Comparison of ENCODE assay signal across 26 cellular contexts in the genomic region with DNA sequence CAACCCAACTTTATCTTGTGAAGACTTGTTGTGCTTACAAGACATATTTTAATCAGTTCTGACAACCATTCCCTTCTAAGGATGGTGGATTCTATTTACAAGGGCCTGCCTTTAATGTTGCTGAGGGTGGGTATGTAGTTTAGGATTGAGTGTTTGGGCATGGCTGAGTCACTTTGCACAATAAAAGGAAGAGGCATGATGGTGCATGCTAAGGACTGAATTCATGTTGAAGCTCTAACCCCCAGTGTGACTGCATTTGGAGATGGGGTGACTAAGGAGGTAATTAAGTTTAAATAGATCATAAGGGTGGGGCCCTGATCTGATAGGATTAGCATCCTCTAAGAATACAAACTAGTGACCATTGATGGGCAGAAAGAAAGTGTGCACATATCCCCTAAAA.
A peak's percentile ranks its signal among the peaks of the same experiment; 100 is the strongest.
DNase-seq lines count a peak whose midpoint lies in the region; ATAC-seq, FAIRE-seq and TF ChIP-seq lines count a peak whose summit lies in the region.
"Had no signal": no experiment of that assay in that cellular context is flagged by ENCODE, and none has a peak within 500 bp of the region (broad histone marks: within the 10 kb centered on the region; RNA-seq: fewer than 3 reads in every experiment).

No MANE protein-coding gene starts in this region.

- H3K27ac ChIP-seq in mammary epithelial cell (ENCODE audit: insufficient read depth, low read depth, low read length): no peak overlapping the region
- no peak overlapping the region for H3K27ac ChIP-seq in breast epithelium
- H3K27ac ChIP-seq in PC-3 (ENCODE audit: low read length): no peak overlapping the region
- no peak overlapping the region for H3K27ac ChIP-seq in stomach
- H3K27ac ChIP-seq: A549; BLaER1 treated with 17β-estradiol and CSF1 and Interleukin-3, amounts not matched to agents 10 nM and 100 nM; GM23248 had no signal

- H3K27me3 ChIP-seq in mammary epithelial cell (ENCODE audit: insufficient read depth, low read length) (no peaks in the 10 kb centered on the region), breast epithelium (no peaks in the 10 kb centered on the region), bronchial epithelial cell (ENCODE audit: control insufficient read depth, insufficient read depth, low read length) (no peaks in the 10 kb centered on the region), PC-3 (ENCODE audit: low read length) (no peaks in the 10 kb centered on the region), stomach (no peaks in the 10 kb centered on the region)
- H3K27me3 ChIP-seq: BE2C; BLaER1 treated with 17β-estradiol and CSF1 and Interleukin-3, amounts not matched to agents 10 nM and 100 nM had no signal

- H3K9me3 ChIP-seq in mammary epithelial cell (replicated peaks; ENCODE audit: insufficient read depth, low read length) (no peaks in the 10 kb centered on the region), breast epithelium (no peaks in the 10 kb centered on the region), PC-3 (ENCODE audit: low read length) (no peaks in the 10 kb centered on the region; the same call in 1 of the 2 replicates), stomach (peaks cover 0 to 9% (median 2%) of the 10 kb centered on the region in 4 donors)
- H3K9me3 ChIP-seq: A549; BE2C; BLaER1 treated with 17β-estradiol and CSF1 and Interleukin-3, amounts not matched to agents 10 nM and 100 nM had no signal

- no peaks in the 10 kb centered on the region for H3K9me2 ChIP-seq in PC-3 (replicated peaks; ENCODE audit: low read length)

- no peak for TF ChIP-seq CTCF in mammary epithelial cell (conservative IDR thresholded peaks at IDR 0.05 in 1 of 2, IDR thresholded peaks at IDR 0.05 in 1 of 2; ENCODE audit: extremely low read depth in 1 of 2, insufficient read depth in 1 of 2, low read depth in 1 of 2, low read length in 2 of 2)
- TF ChIP-seq CTCF in breast epithelium (IDR thresholded peaks at IDR 0.05): no peak
- no peak for TF ChIP-seq CTCF in bronchial epithelial cell (IDR thresholded peaks at IDR 0.05; ENCODE audit: insufficient read depth, low read length, severe bottlenecking)
- TF ChIP-seq CTCF in PC-3 (conservative IDR thresholded peaks at IDR 0.05; ENCODE audit: low read depth, low read length): no peak
- TF ChIP-seq CTCF in stomach (IDR thresholded peaks at IDR 0.05): no peak

- no peak for TF ChIP-seq EP300 in stomach (IDR thresholded peaks at IDR 0.05)

- dilution Hi-C loops in mammary epithelial cell (cut with HindIII; ENCODE audit: low sequenced_read_pairs): no loop called here

- no peaks in the 10 kb centered on the region for H3K4me1 ChIP-seq in mammary epithelial cell (ENCODE audit: insufficient read depth, low read length)
- no peaks in the 10 kb centered on the region for H3K4me1 ChIP-seq in breast epithelium
- H3K4me1 ChIP-seq in PC-3 (ENCODE audit: insufficient read depth, low read length): no peaks in the 10 kb centered on the region
- H3K4me1 ChIP-seq in stomach: no peaks in the 10 kb centered on the region
- H3K4me1 ChIP-seq: A549; BE2C; BLaER1 treated with 17β-estradiol and CSF1 and Interleukin-3, amounts not matched to agents 10 nM and 100 nM had no signal

- no peaks in the 10 kb centered on the region for H3K36me3 ChIP-seq in mammary epithelial cell (ENCODE audit: insufficient read depth, low read length)
- no peaks in the 10 kb centered on the region for H3K36me3 ChIP-seq in breast epithelium
- no peaks in the 10 kb centered on the region for H3K36me3 ChIP-seq in bronchial epithelial cell (ENCODE audit: control insufficient read depth, insufficient read depth, low read length)
- H3K36me3 ChIP-seq in PC-3 (ENCODE audit: low read depth, low read length): no peaks in the 10 kb centered on the region
- H3K36me3 ChIP-seq in stomach: no peaks in the 10 kb centered on the region
- H3K36me3 ChIP-seq: BE2C had no signal

- POLR2A ChIA-PET in PC-3 (lab: Charles Lee; ENCODE audit: unreplicated experiment): no interaction called here

- H2AFZ ChIP-seq in mammary epithelial cell (ENCODE audit: low read depth, low read length) (no peak overlapping the region), PC-3 (ENCODE audit: low read length) (no peak overlapping the region)
- H2AFZ ChIP-seq: GM23248 had no signal

- DNase-seq in mammary epithelial cell (peak; percentile 28), breast epithelium (ENCODE audit: low spot score in 2 of 2) (no peak), bronchial epithelial cell (ENCODE audit: low read depth) (peak; percentile 84), PC-3 (no peak), kidney tubule cell (ENCODE audit: low spot score) (no peak), stomach (no peak)
- DNase-seq: 8988T; ACHN; AML-193; BE2C; CD4-positive, alpha-beta T cell; CD8-positive, alpha-beta memory T cell; DMS 273 treated with DMSO at 0.1 percent for 48 hours; DMS79; EL; GDM1; GM23248; H7; HCEC 1CT had no signal

- H3K4me2 ChIP-seq in mammary epithelial cell (ENCODE audit: insufficient read depth, low read depth, low read length) (no peak overlapping the region), PC-3 (ENCODE audit: low read length) (no peak overlapping the region)
- H3K4me2 ChIP-seq: A549; BLaER1 treated with 17β-estradiol and CSF1 and Interleukin-3, amounts not matched to agents 10 nM and 100 nM had no signal

- CTCF ChIA-PET in mammary epithelial cell (lab: Charles Lee; ENCODE audit: low non-redundant PET) (no interaction called here), PC-3 (lab: Charles Lee) (no interaction called here)

- intact Hi-C loops in mammary epithelial cell (cut with micrococcal nuclease) (no loop called here), breast epithelium (cut with DNase I; ENCODE audit: low total_unique reads) (no loop called here), PC-3 (cut with micrococcal nuclease) (no loop called here), stomach (cut with DNase I; ENCODE audit: low total_unique reads) (no loop called here)

- FAIRE-seq in bronchial epithelial cell (lab: Jason Lieb, UNC): no peak
- FAIRE-seq: A549, D721Med, GM12878, GM19239, H1 had no signal

- no peak for TF ChIP-seq POLR2A in breast epithelium (IDR thresholded peaks at IDR 0.05)
- TF ChIP-seq POLR2A in stomach (IDR thresholded peaks at IDR 0.05): no peak

- no peaks in the 10 kb centered on the region for H4K20me1 ChIP-seq in mammary epithelial cell (ENCODE audit: insufficient read depth, low read length)
- H4K20me1 ChIP-seq in PC-3 (ENCODE audit: low read length): no peaks in the 10 kb centered on the region
- H4K20me1 ChIP-seq: BLaER1 treated with 17β-estradiol and CSF1 and Interleukin-3, amounts not matched to agents 10 nM and 100 nM had no signal

- H3K9ac ChIP-seq in mammary epithelial cell (ENCODE audit: insufficient read depth, low read length) (no peak overlapping the region), PC-3 (ENCODE audit: low read length) (no peak overlapping the region)
- H3K9ac ChIP-seq: BLaER1 treated with 17β-estradiol and CSF1 and Interleukin-3, amounts not matched to agents 10 nM and 100 nM; GM23248 had no signal

- BruUV-seq in mammary epithelial cell (replicated peaks; lab: Mats Ljungman, UMichigan) (no TSS peak), PC-3 (replicated peaks; lab: Mats Ljungman, UMichigan) (no TSS peak)

- ATAC-seq in esophagus mucosa: peak; percentile 98
- ATAC-seq in PC-3: no peak
- ATAC-seq: A549, GM12878 had no signal

- H3K79me2 ChIP-seq in mammary epithelial cell (ENCODE audit: insufficient read depth, low read length): no peaks in the 10 kb centered on the region
- no peaks in the 10 kb centered on the region for H3K79me2 ChIP-seq in PC-3 (ENCODE audit: low read length)

- H3K4me3 ChIP-seq in mammary epithelial cell (replicated peaks in 1 of 3; ENCODE audit: insufficient read depth in 1 of 3, low read depth in 2 of 3, low read length in 3 of 3) (no peak overlapping the region), breast epithelium (no peak overlapping the region), bronchial epithelial cell (ENCODE audit: low read depth, low read length) (no peak overlapping the region), PC-3 (ENCODE audit: low read length) (no peak overlapping the region), stomach (no peak overlapping the region)
- H3K4me3 ChIP-seq: A549; BLaER1 treated with 17β-estradiol and CSF1 and Interleukin-3, amounts not matched to agents 10 nM and 100 nM; GM12878; GM23248 had no signal

- in situ Hi-C loops in mammary epithelial cell (cut with MboI; ENCODE audit: low sequenced_read_pairs in 2 of 2): no loop called here

- no peaks in the 10 kb centered on the region for H3F3A ChIP-seq in PC-3 (ENCODE audit: low read length, unreplicated experiment)

Comparison
In these comparisons a context has a peak if more than half of its experiments do, and no peak if none do; other contexts are left out.
1. DNase-seq: peak in mammary epithelial cell (single experiment) and bronchial epithelial cell (single experiment); none in breast epithelium (0 of 2), PC-3 (single experiment), kidney tubule cell (single experiment) and stomach (single experiment).